14 cellular contexts compared by ENCODE assay signal in genomic region chr2:215979615-215980014, GRCh38. TPM values are rescaled to one million over a fixed set of nuclear protein-coding genes. Genes with fewer than 3 reads are reported as not detected.
DNase-seq lines count a peak whose midpoint lies in the region; ATAC-seq and TF ChIP-seq lines count a peak whose summit lies in the region.
"Had no signal": no experiment of that assay in that cellular context is flagged by ENCODE, and none has a peak within 500 bp of the region (broad histone marks: within the 10 kb centered on the region; RNA-seq: fewer than 3 reads in every experiment).

No MANE protein-coding gene starts in this region.

- H3K4me1 Mint-ChIP-seq in CD14-positive monocyte = peaks cover 9% of the 10 kb centered on the region

- DNase-seq in fibroblast of villous mesenchyme (ENCODE audit: low read depth) (peak; percentile 29), suprapubic skin (ENCODE audit: low spot score in 2 of 2) (no peak), CD14-positive monocyte (ENCODE audit: low spot score) (no peak), NCI-H524 (lab: John Stamatoyannopoulos, UW) (no peak), NCI-H510A (lab: John Stamatoyannopoulos, UW) (no peak)
- DNase-seq: activated T-cell treated with anti-CD3 and anti-CD28 coated beads, Interleukin-2, amount 50 U/mL, for 24 hours; left colon; NCI-H446 treated with DMSO at 0.1 percent for 48 hours; T-cell; thyroid gland had no signal

- H3K9me3 Mint-ChIP-seq in CD14-positive monocyte = peaks cover 6 to 14% (median 10%) of the 10 kb centered on the region in 7 donors

- H3K4me3 ChIP-seq in fibroblast of villous mesenchyme (ENCODE audit: low read depth, low read length) = no peak overlapping the region
- H3K4me3 ChIP-seq in suprapubic skin = no peak overlapping the region
- H3K4me3 ChIP-seq: thyroid gland had no signal

- TF ChIP-seq EP300 in suprapubic skin (IDR thresholded peaks at IDR 0.05) = no peak

- no peak overlapping the region for H3K4me3 Mint-ChIP-seq in CD14-positive monocyte
- H3K4me3 Mint-ChIP-seq: activated T-cell treated with anti-CD3 and anti-CD28 coated beads, Interleukin-2, amount 50 U/mL, for 24 hours; T-cell had no signal

- H3K4me1 ChIP-seq in suprapubic skin = peaks cover 9% of the 10 kb centered on the region
- H3K4me1 ChIP-seq: parathyroid adenoma, thyroid gland had no signal

- no peaks in the 10 kb centered on the region for H3K27me3 ChIP-seq in suprapubic skin
- H3K27me3 ChIP-seq: thyroid gland had no signal

- intact Hi-C loops in CD14-positive monocyte (cut with micrococcal nuclease) = no loop called here

- H3K27ac Mint-ChIP-seq in CD14-positive monocyte = no peak overlapping the region
- H3K27ac Mint-ChIP-seq: activated T-cell treated with anti-CD3 and anti-CD28 coated beads, Interleukin-2, amount 50 U/mL, for 24 hours; T-cell had no signal

- no peak overlapping the region for H3K27ac ChIP-seq in suprapubic skin
- H3K27ac ChIP-seq: parathyroid adenoma, thyroid gland had no signal

- no peak for TF ChIP-seq POLR2A in suprapubic skin (IDR thresholded peaks at IDR 0.05)

- WGBS in suprapubic skin = 81% methylated on average over 2 of the region's 2 CpGs

- TF ChIP-seq CTCF in fibroblast of villous mesenchyme (IDR thresholded peaks at IDR 0.05; ENCODE audit: insufficient read depth, low read depth, low read length) (no peak), suprapubic skin (IDR thresholded peaks at IDR 0.05) (no peak), CD14-positive monocyte (IDR thresholded peaks at IDR 0.05) (no peak)

- H3K27me3 Mint-ChIP-seq in CD14-positive monocyte (ENCODE audit: low read depth in 3 of 3) = peaks cover 0 to 5% (median 0%) of the 10 kb centered on the region in 3 donors
- H3K27me3 Mint-ChIP-seq: activated T-cell treated with anti-CD3 and anti-CD28 coated beads, Interleukin-2, amount 50 U/mL, for 24 hours; T-cell had no signal

- no peaks in the 10 kb centered on the region for H3K9me3 ChIP-seq in suprapubic skin
- H3K9me3 ChIP-seq: thyroid gland had no signal

- H3K36me3 Mint-ChIP-seq in CD14-positive monocyte = peaks cover 11 to 12% of the 10 kb centered on the region in 2 donors

- no peaks in the 10 kb centered on the region for H3K36me3 ChIP-seq in suprapubic skin
- H3K36me3 ChIP-seq: thyroid gland had no signal

- ATAC-seq in GM18858 (IDR thresholded peaks at IDR 0.05; ENCODE audit: unreplicated experiment) (peak; percentile 49), GM21447 (IDR thresholded peaks at IDR 0.05; ENCODE audit: unreplicated experiment) (peak; percentile 67), HG03439 (IDR thresholded peaks at IDR 0.05; ENCODE audit: unreplicated experiment) (peak; percentile 58)
- ATAC-seq: left colon had no signal

RNA-seq across cellular contexts. Expression of gene MREG, which starts 33.7 kb away (rescaled TPM):
- total RNA-seq in fibroblast of villous mesenchyme = 1.3 and 4.3 TPM in 2 replicates
- total RNA-seq in suprapubic skin = 10 to 100 TPM; 26.1 to 37.3 (median 29.7) TPM
- polyA plus RNA-seq in CD14-positive monocyte = under 1 TPM in 1 of 2 donors, not detected in 1; 0.14 TPM
